ENCODE assay signal across 8 cellular contexts in genomic region chr12:54201001-54201794, GRCh38. TPM values are rescaled to one million over a fixed set of nuclear protein-coding genes. Genes with fewer than 3 reads are reported as not detected.
DNase-seq lines count a peak whose midpoint lies in the region; ATAC-seq and TF ChIP-seq lines count a peak whose summit lies in the region.

No MANE protein-coding gene starts in this region.

- no peak overlapping the region for H3K4me2 ChIP-seq in PC-9
- no peak overlapping the region for H3K4me2 ChIP-seq in neuronal stem cell (ENCODE audit: insufficient read depth, low read length, poor library complexity, severe bottlenecking)

- no peaks in the 10 kb centered on the region for H4K20me1 ChIP-seq in PC-9 (ENCODE audit: insufficient read depth)

- no peak overlapping the region for H2BK120ac ChIP-seq in neuronal stem cell (ENCODE audit: low read depth, low read length)

- no peak overlapping the region for H3K4me3 Mint-ChIP-seq in activated T-cell treated with anti-CD3 and anti-CD28 coated beads, Interleukin-2, amount 50 U/mL, for 24 hours

- no peak overlapping the region for H2BK5ac ChIP-seq in neuronal stem cell (ENCODE audit: low read length)

- H3K79me1 ChIP-seq in neuronal stem cell (ENCODE audit: low read depth, low read length), result no peaks in the 10 kb centered on the region

- POLR2A ChIA-PET in PC-9 (lab: Charles Lee; ENCODE audit: unreplicated experiment), result interaction anchor here (0.5 to 0.7 kb wide), 3 partner anchors 17 to 1154 kb away, joined by 3 to 9 read pairs (median 5); no protein-coding TSS in a partner anchor

- BruUV-seq in PC-9 (replicated peaks; lab: Mats Ljungman, UMichigan), result no TSS peak

- no peak overlapping the region for H3K27ac Mint-ChIP-seq in activated T-cell treated with anti-CD3 and anti-CD28 coated beads, Interleukin-2, amount 50 U/mL, for 24 hours

- no peaks in the 10 kb centered on the region for H3F3A ChIP-seq in PC-9 (ENCODE audit: insufficient read depth, low read depth)

- H3K23ac ChIP-seq in neuronal stem cell (ENCODE audit: low read depth, low read length, poor library complexity), result no peak overlapping the region

- H3K36me3 Mint-ChIP-seq in activated T-cell treated with anti-CD3 and anti-CD28 coated beads, Interleukin-2, amount 50 U/mL, for 24 hours (ENCODE audit: low read depth), result no peaks in the 10 kb centered on the region

- no CpG with 5 or more reads among the region's 8 CpGs for WGBS in neuronal stem cell (ENCODE audit: extremely low coverage in 2 of 2, insufficient read length in 2 of 2, insufficient replicate concordance in 1 of 2), 2 donors

- H3K79me2 ChIP-seq in PC-9 (ENCODE audit: low read depth), result no peaks in the 10 kb centered on the region

- no peaks in the 10 kb centered on the region for H3K9me3 ChIP-seq in PC-9 (ENCODE audit: insufficient read depth, low read depth)
- H3K9me3 ChIP-seq in neuronal stem cell (replicated peaks in 1 of 2; ENCODE audit: control insufficient read depth in 2 of 2, insufficient read depth in 1 of 2, low read depth in 1 of 2, low read length in 2 of 2), result no peaks in the 10 kb centered on the region
- H3K9me3 ChIP-seq in tibial artery, result no peaks in the 10 kb centered on the region

- peak; percentile 96 for TF ChIP-seq CTCF in GM12865 (IDR thresholded peaks at IDR 0.05; ENCODE audit: insufficient read depth, low read depth, low read length, missing control alignments)
- peak; percentile 93 for TF ChIP-seq CTCF in PC-9 (conservative IDR thresholded peaks at IDR 0.05)
- TF ChIP-seq CTCF in tibial artery (IDR thresholded peaks at IDR 0.05), result peak; percentile 99 to 100

- no peak overlapping the region for H2BK15ac ChIP-seq in neuronal stem cell (ENCODE audit: low read length)

- no peak overlapping the region for H3K14ac ChIP-seq in neuronal stem cell (ENCODE audit: low read length)

- H3K36me3 ChIP-seq in PC-9 (ENCODE audit: low read depth) (no peaks in the 10 kb centered on the region), neuronal stem cell (replicated peaks in 1 of 2; ENCODE audit: control insufficient read depth in 2 of 2, insufficient read depth in 2 of 2, low read length in 2 of 2) (no peaks in the 10 kb centered on the region), tibial artery (no peaks in the 10 kb centered on the region)

- ATAC-seq in GM19023 (IDR thresholded peaks at IDR 0.05; ENCODE audit: unreplicated experiment), result no peak

- H3K4me1 ChIP-seq in PC-9 (replicated peaks; ENCODE audit: insufficient read depth), result 0 out of 2 replicates have a peak, but pooled peaks cover under 1% of the 10 kb centered on the region
- no peaks in the 10 kb centered on the region for H3K4me1 ChIP-seq in neuronal stem cell (ENCODE audit: control insufficient read depth in 2 of 2, insufficient read depth in 1 of 2, low read depth in 1 of 2, low read length in 2 of 2)
- H3K4me1 ChIP-seq in tibial artery, result peaks cover 0 to 7% (median 2%) of the 10 kb centered on the region in 4 donors

- H3K18ac ChIP-seq in neuronal stem cell (ENCODE audit: low read length), result peak overlapping the region; percentile 2

- H3K4me3 ChIP-seq in GM12865 (ENCODE audit: low read depth, low read length) (no peak overlapping the region), PC-9 (no peak overlapping the region), neuronal stem cell (ENCODE audit: low read length in 2 of 2) (no peak overlapping the region), tibial artery (no peak overlapping the region)
- no peak overlapping the region for H3K4me3 ChIP-seq in Jurkat, Clone E6-1 (ENCODE audit: low read length)

- DNase-seq in GM12865 (ENCODE audit: low read depth), result peak; percentile 73
- peak; percentile 49 for DNase-seq in Jurkat, Clone E6-1 (ENCODE audit: low read depth, low spot score)
- peak; percentile 52 to 75 for DNase-seq in PC-9
- peak; percentile 80 for DNase-seq in activated T-cell treated with anti-CD3 and anti-CD28 coated beads, Interleukin-2, amount 50 U/mL, for 24 hours
- peak; percentile 53 for DNase-seq in fibroblast of gingiva (ENCODE audit: low read depth)
- DNase-seq in neuronal stem cell (ENCODE audit: low spot score), result peak; percentile 73
- peak; percentile 49 to 80 for DNase-seq in tibial artery

- H3K27me3 ChIP-seq in PC-9 (ENCODE audit: insufficient read depth, low read depth) (no peaks in the 10 kb centered on the region), neuronal stem cell (ENCODE audit: control insufficient read depth in 3 of 3, insufficient read depth in 3 of 3, low read depth in 1 of 3, low read length in 3 of 3) (peaks cover 2 to 75% (median 47%) of the 10 kb centered on the region in 3 experiments), tibial artery (peaks cover 0 to 7% of the 10 kb centered on the region in 2 donors)

- H3K9me3 Mint-ChIP-seq in activated T-cell treated with anti-CD3 and anti-CD28 coated beads, Interleukin-2, amount 50 U/mL, for 24 hours, result no peaks in the 10 kb centered on the region

- no peaks in the 10 kb centered on the region for H3K4me1 Mint-ChIP-seq in activated T-cell treated with anti-CD3 and anti-CD28 coated beads, Interleukin-2, amount 50 U/mL, for 24 hours (ENCODE audit: low read depth)

- intact Hi-C loops in PC-9 (cut with micrococcal nuclease; ENCODE audit: unreplicated experiment) (loop anchor here (1.0 to 10.0 kb wide), 5 partner anchors 168 to 876 kb away; partner anchors contain the start of genes AAAS, HOXC10 and HOXC5), tibial artery (cut with DNase I; ENCODE audit: low total_unique reads) (loop anchor here (5.0 kb wide), 1 partner anchor 219 kb away; no protein-coding TSS in a partner anchor)

- no peak overlapping the region for H3K27ac ChIP-seq in PC-9
- H3K27ac ChIP-seq in neuronal stem cell (replicated peaks; ENCODE audit: low read length), result no peak overlapping the region
- H3K27ac ChIP-seq in tibial artery, result no peak overlapping the region

- CTCF ChIA-PET in PC-9 (lab: Charles Lee), result interaction anchor here (0.5 to 1.4 kb wide), 11 partner anchors 9 to 535 kb away, joined by 3 to 12 read pairs (median 4); partner anchors contain the start of genes HOXC10, HOXC5 and HOXC8

- no peaks in the 10 kb centered on the region for H3K9me2 ChIP-seq in PC-9 (ENCODE audit: insufficient read depth)

- no peak overlapping the region for H4K8ac ChIP-seq in neuronal stem cell (ENCODE audit: low read depth, low read length)

- no peak overlapping the region for H2BK12ac ChIP-seq in neuronal stem cell (ENCODE audit: low read length)

- no peak overlapping the region for H4K91ac ChIP-seq in neuronal stem cell (ENCODE audit: low read depth, low read length, poor library complexity)

- H2AFZ ChIP-seq in PC-9 (no peak overlapping the region), neuronal stem cell (ENCODE audit: low read length) (no peak overlapping the region)

- no peak overlapping the region for H3K4ac ChIP-seq in neuronal stem cell (ENCODE audit: low read length)

- peaks cover 83% of the 10 kb centered on the region for H3K27me3 Mint-ChIP-seq in activated T-cell treated with anti-CD3 and anti-CD28 coated beads, Interleukin-2, amount 50 U/mL, for 24 hours

- no peak overlapping the region for H2AK5ac ChIP-seq in neuronal stem cell (ENCODE audit: low read depth, low read length)

- no peak overlapping the region for H3K9ac ChIP-seq in neuronal stem cell (ENCODE audit: low read depth, low read length, poor library complexity)

RNA-seq across cellular contexts. Expression of gene SMUG1, which starts 12.4 kb away (rescaled TPM):
- 36.9 TPM for polyA plus RNA-seq in Jurkat, Clone E6-1 (2012; ENCODE audit: insufficient read depth, insufficient read length)
- total RNA-seq in PC-9 (2021), result 37.8 and 53.7 TPM in 2 replicates
- polyA plus RNA-seq in neuronal stem cell (2013, experiment 1 of 2), result 18.0 TPM
- polyA plus RNA-seq in neuronal stem cell (2013, experiment 2 of 2), result 16.7 TPM
